In the genomic region with DNA sequence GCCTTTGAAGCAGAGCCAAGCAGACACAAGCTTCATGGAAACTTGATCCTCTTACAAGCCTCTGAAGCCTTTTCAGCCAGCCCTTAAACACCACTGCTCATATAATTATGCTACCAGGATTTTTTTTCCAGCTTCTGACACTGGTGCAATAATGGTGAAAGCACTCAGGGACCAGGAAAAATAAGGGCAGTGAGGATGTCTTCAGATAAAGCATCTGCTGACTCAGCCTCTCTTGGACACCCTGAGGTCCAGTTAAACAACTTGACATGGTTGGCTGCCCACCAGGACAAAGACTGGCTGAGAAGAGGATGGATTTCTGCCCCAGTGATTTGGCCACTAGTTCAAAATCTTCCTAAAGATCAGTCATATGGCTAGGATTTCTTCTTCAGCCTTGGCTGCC, we compare ENCODE assay signal across 12 cellular contexts.
"Had no signal": no experiment of that assay in that cellular context is flagged by ENCODE, and none has a peak within 500 bp of the region (broad histone marks: within the 10 kb centered on the region; RNA-seq: fewer than 3 reads in every experiment).

No MANE protein-coding gene starts in this region.

- DNase-seq: activated CD4-positive, alpha-beta T cell treated with anti-CD3 and anti-CD28 coated beads for 1 hour; activated CD4-positive, alpha-beta T cell treated with anti-CD3 and anti-CD28 coated beads, Interleukin-2, amount 50 U/mL, for 48 hours; activated naive CD4-positive, alpha-beta T cell treated with anti-CD3 and anti-CD28 coated beads, Interleukin-2, amount 10 ng/mL, durations not matched to agents 7 days and 5 days; erythroblast; gastrocnemius medialis; heart left ventricle; immature natural killer cell; left colon; midbrain; ovary; T1000; tibial artery had no signal
